8 cellular contexts compared by ENCODE assay signal in genomic region chr10:102678842-102679289, GRCh38. TPM values are rescaled to one million over a fixed set of nuclear protein-coding genes. Genes with fewer than 3 reads are reported as not detected.
DNase-seq lines count a peak whose midpoint lies in the region; ATAC-seq and TF ChIP-seq lines count a peak whose summit lies in the region.

No MANE protein-coding gene starts in this region.

- H3K36me3 Mint-ChIP-seq in activated B cell treated with CpG ODN at 0.5 μM for 24 hours (ENCODE audit: low read depth), result peaks cover 9% of the 10 kb centered on the region

- CTCF ChIA-PET in activated B cell treated with CpG ODN at 0.5 μM for 24 hours (lab: Charles Lee), result interaction anchor here (0.8 to 1.5 kb wide), 7 partner anchors 9 to 223 kb away, joined by 3 to 4 read pairs (median 3); no protein-coding TSS in a partner anchor

- H3K4me3 ChIP-seq in right atrium auricular region (peak overlapping the region in 1 of 2 donors; percentile 12), psoas muscle (peak overlapping the region; percentile 34)

- H3K4me1 ChIP-seq in right atrium auricular region (peaks cover 0 to 57% of the 10 kb centered on the region in 2 donors), psoas muscle (peaks cover 34% of the 10 kb centered on the region)

- no peaks in the 10 kb centered on the region for H3K9me3 Mint-ChIP-seq in activated B cell treated with CpG ODN at 0.5 μM for 24 hours

- H3K4me3 Mint-ChIP-seq in activated B cell treated with CpG ODN at 0.5 μM for 24 hours, result no peak overlapping the region

- no peak for ATAC-seq in activated B cell treated with CpG ODN at 0.5 μM for 24 hours (ENCODE audit: low read depth)
- ATAC-seq in psoas muscle, result peak; percentile 83 to 86 (median 86)
- no peak for ATAC-seq in HG02571 (IDR thresholded peaks at IDR 0.05; ENCODE audit: unreplicated experiment)

- H3K27ac ChIP-seq in right atrium auricular region, result peak overlapping the region; percentile 55 to 66
- no peak overlapping the region for H3K27ac ChIP-seq in psoas muscle

- H3K27me3 Mint-ChIP-seq in activated B cell treated with CpG ODN at 0.5 μM for 24 hours, result no peaks in the 10 kb centered on the region

- H3K27ac Mint-ChIP-seq in activated B cell treated with CpG ODN at 0.5 μM for 24 hours, result no peak overlapping the region

- H3K4me1 Mint-ChIP-seq in activated B cell treated with CpG ODN at 0.5 μM for 24 hours, result peaks cover 34% of the 10 kb centered on the region

- H3K36me3 ChIP-seq in right atrium auricular region (no peaks in the 10 kb centered on the region), psoas muscle (ENCODE audit: insufficient read depth in 1 of 2, low read depth in 1 of 2) (no peaks in the 10 kb centered on the region)

- TF ChIP-seq CTCF in activated B cell treated with CpG ODN at 0.5 μM for 24 hours (IDR thresholded peaks at IDR 0.05), result no peak
- peak; percentile 44 to 82 for TF ChIP-seq CTCF in right atrium auricular region (IDR thresholded peaks at IDR 0.05)
- peak; percentile 68 for TF ChIP-seq CTCF in psoas muscle (IDR thresholded peaks at IDR 0.05)

- 10 to 15% (median 14%) methylated on average over 9 of the region's 9 CpGs for WGBS in psoas muscle, 3 donors

- H3K27me3 ChIP-seq in right atrium auricular region, result no peaks in the 10 kb centered on the region
- H3K27me3 ChIP-seq in psoas muscle (ENCODE audit: insufficient read depth in 3 of 3, low read length in 2 of 3), result no peaks in the 10 kb centered on the region

- H3K9me3 ChIP-seq in right atrium auricular region (no peaks in the 10 kb centered on the region), psoas muscle (no peaks in the 10 kb centered on the region)

- intact Hi-C loops in activated B cell treated with CpG ODN at 0.5 μM for 24 hours (cut with micrococcal nuclease), result loop anchor here (5.0 kb wide), 1 partner anchor 33 kb away; the partner anchor contains the start of genes ARL3 and SFXN2
- intact Hi-C loops in psoas muscle (cut with DNase I), result no loop called here

- DNase-seq in activated CD4-positive, alpha-beta T cell treated with anti-CD3 and anti-CD28 coated beads for 48 hours, result peak; percentile 33
- DNase-seq in activated CD4-positive, alpha-beta T cell treated with anti-CD3 and anti-CD28 coated beads for 4 hours, result no peak
- peak; percentile 77 for DNase-seq in NCI-H146 treated with DMSO at 0.1 percent for 48 hours (lab: John Stamatoyannopoulos, UW; ENCODE audit: unreplicated experiment)
- peak; percentile 34 for DNase-seq in activated B cell treated with CpG ODN at 0.5 μM for 24 hours
- DNase-seq in right atrium auricular region (ENCODE audit: low spot score), result no peak
- peak; percentile 66 to 82 for DNase-seq in psoas muscle
- DNase-seq in activated gamma-delta T cell (lab: John Stamatoyannopoulos, UW), result no peak

- POLR2A ChIA-PET in activated B cell treated with CpG ODN at 0.5 μM for 24 hours (lab: Charles Lee), result interaction anchor here (1.2 to 2.1 kb wide), 2 partner anchors 33 to 37 kb away, joined by 8 to 9 read pairs; no protein-coding TSS in a partner anchor

RNA-seq across cellular contexts. Expression of gene TRIM8, which starts 34.6 kb away (rescaled TPM):
- total RNA-seq in activated B cell treated with CpG ODN at 0.5 μM for 24 hours (48.2 and 52.5 TPM in 2 replicates), right atrium auricular region (100 to 1,000 TPM; 106 to 125 TPM), psoas muscle (100 to 1,000 TPM in 3 of 4 donors, 10 to 100 TPM in 1; 97.2 to 166 (median 111) TPM)
- polyA plus RNA-seq in psoas muscle, result 10 to 100 TPM; 57.6 to 72.4 (median 72.3) TPM

RNA-seq across cellular contexts. Expression of gene ARL3, which starts 35.3 kb away (rescaled TPM):
- total RNA-seq in activated B cell treated with CpG ODN at 0.5 μM for 24 hours (4.1 and 5.1 TPM in 2 replicates), right atrium auricular region (1 to 10 TPM; 5.7 to 6.4 TPM), psoas muscle (1 to 10 TPM; 2.8 to 5.3 (median 3.3) TPM)
- polyA plus RNA-seq in psoas muscle, result 1 to 10 TPM; 3.4 to 6.5 (median 4.9) TPM

RNA-seq across cellular contexts. Expression of gene SFXN2, which starts 35.6 kb away (rescaled TPM):
- 22.1 and 28.9 TPM in 2 replicates for total RNA-seq in activated B cell treated with CpG ODN at 0.5 μM for 24 hours
- total RNA-seq in right atrium auricular region, result 1 to 10 TPM in 1 of 2 donors, under 1 TPM in 1; 0.59 to 2.7 TPM
- total RNA-seq in psoas muscle, result 1 to 10 TPM; 1.2 to 3.2 (median 2.0) TPM
- polyA plus RNA-seq in psoas muscle, result 1 to 10 TPM in 2 of 3 donors, under 1 TPM in 1; 0.45 to 1.7 (median 1.5) TPM

Comparison
In these comparisons a context has a peak if more than half of its experiments do, and no peak if none do; other contexts are left out.
1. DNase-seq: peak in activated CD4-positive, alpha-beta T cell treated with anti-CD3 and anti-CD28 coated beads for 48 hours (single experiment), NCI-H146 treated with DMSO at 0.1 percent for 48 hours (single experiment), activated B cell treated with CpG ODN at 0.5 μM for 24 hours (single experiment) and psoas muscle (2 of 2); none in activated CD4-positive, alpha-beta T cell treated with anti-CD3 and anti-CD28 coated beads for 4 hours (0 of 2), right atrium auricular region (single experiment) and activated gamma-delta T cell (single experiment).
2. ATAC-seq: peak in psoas muscle (4 of 4); none in activated B cell treated with CpG ODN at 0.5 μM for 24 hours (single experiment) and HG02571 (single experiment).